17 cellular contexts compared by ENCODE assay signal in genomic region chr1:38778051-38778450, GRCh38.
A peak's percentile ranks its signal among the peaks of the same experiment; 100 is the strongest.
DNase-seq lines count a peak whose midpoint lies in the region; ATAC-seq, FAIRE-seq and TF ChIP-seq lines count a peak whose summit lies in the region.
"Had no signal": no experiment of that assay in that cellular context is flagged by ENCODE, and none has a peak within 500 bp of the region (broad histone marks: within the 10 kb centered on the region; RNA-seq: fewer than 3 reads in every experiment).

No MANE protein-coding gene starts in this region.

- H3K23me2 ChIP-seq in H1 (ENCODE audit: low read depth, low read length) = no peaks in the 10 kb centered on the region

- H3K9ac ChIP-seq in H1 (replicated peaks in 1 of 4; ENCODE audit: extremely low read depth in 1 of 4, low read depth in 3 of 4, low read length in 3 of 4) = no peak overlapping the region
- H3K9ac ChIP-seq: BLaER1 treated with 17β-estradiol and CSF1 and Interleukin-3, amounts not matched to agents 10 nM and 100 nM had no signal

- no peak overlapping the region for H2BK20ac ChIP-seq in H1 (ENCODE audit: low read length)

- 74% methylated on average over 2 of the region's 2 CpGs; no CpG with 5 or more reads in 1 of the 2 experiments for WGBS in H1 (ENCODE audit: extremely low coverage in 1 of 2, insufficient coverage in 1 of 2, insufficient read length in 1 of 2, insufficient replicate concordance in 2 of 2, low coverage in 1 of 2, low lambda C conversion rate in 2 of 2, missing lambda C conversion rate in 1 of 2), 2 experiments

- H3K79me1 ChIP-seq in H1 (ENCODE audit: low read depth, low read length) = no peaks in the 10 kb centered on the region

- H2BK12ac ChIP-seq in H1 (ENCODE audit: low read depth, low read length) = no peak overlapping the region

- no peak overlapping the region for H3K18ac ChIP-seq in H1 (ENCODE audit: extremely low read depth, low read length)

- CTCF ChIA-PET in Panc1 (lab: Charles Lee) (interaction anchor here (0.6 kb wide), 1 partner anchor 576 kb away, joined by 3 read pairs; no protein-coding TSS in a partner anchor), H1 (lab: Charles Lee; ENCODE audit: partially characterized antibody) (interaction anchor here (0.9 to 1.7 kb wide), 3 partner anchors 15 to 169 kb away, joined by 3 read pairs; no protein-coding TSS in a partner anchor)

- H2BK15ac ChIP-seq in H1 (ENCODE audit: low read length) = no peak overlapping the region

- H2BK120ac ChIP-seq in H1 (replicated peaks; ENCODE audit: low read depth, low read length) = no peak overlapping the region

- in situ Hi-C loops in Panc1 (cut with HindIII; ENCODE audit: low pct_unique_long_range_greater_than_20kb, low sequenced_read_pairs) = no loop called here

- no peak overlapping the region for H3K56ac ChIP-seq in H1 (replicated peaks; ENCODE audit: insufficient read length, low read depth, low read length)

- no peaks in the 10 kb centered on the region for H3K4me1 ChIP-seq in right atrium auricular region
- no peaks in the 10 kb centered on the region for H3K4me1 ChIP-seq in Panc1 (ENCODE audit: control insufficient read depth, insufficient read depth, low read length)
- no peaks in the 10 kb centered on the region; a peak in 2 of 7 replicates for H3K4me1 ChIP-seq in H1 (replicated peaks in 1 of 4; ENCODE audit: control insufficient read depth in 3 of 4, insufficient read depth in 4 of 4, low read length in 3 of 4)
- H3K4me1 ChIP-seq: HAP-1 had no signal

- H2AK5ac ChIP-seq in H1 (ENCODE audit: low read depth, low read length) = no peak overlapping the region

- TF ChIP-seq POLR2A in H1 (IDR thresholded peaks at IDR 0.05; ENCODE audit: control extremely low read depth in 1 of 2, low read depth in 2 of 2, low read length in 2 of 2) = no peak

- TF ChIP-seq CTCF in right atrium auricular region (IDR thresholded peaks at IDR 0.05) = no peak
- TF ChIP-seq CTCF in Panc1 (IDR thresholded peaks at IDR 0.05) = no peak
- TF ChIP-seq CTCF in H1 (IDR thresholded peaks at IDR 0.05; ENCODE audit: control extremely low read depth in 1 of 3, insufficient read depth in 1 of 3, low read depth in 1 of 3, low read length in 3 of 3) = no peak

- no peak overlapping the region for H4K5ac ChIP-seq in H1 (ENCODE audit: insufficient read length, low read depth, low read length)

- POLR2A ChIA-PET in Panc1 (lab: Charles Lee) = interaction anchor here (0.6 kb wide), 1 partner anchor 246 kb away, joined by 3 read pairs; no protein-coding TSS in a partner anchor
- POLR2A ChIA-PET in H1 (lab: Charles Lee; ENCODE audit: partially characterized antibody) = interaction anchor here (0.7 to 1.1 kb wide), 3 partner anchors 9 to 273 kb away, joined by 3 to 6 read pairs (median 3); no protein-coding TSS in a partner anchor

- H3K27ac ChIP-seq in right atrium auricular region (no peak overlapping the region), Panc1 (ENCODE audit: low read length) (no peak overlapping the region), H1 (ENCODE audit: low read depth, low read length) (no peak overlapping the region)

- H3K36me3 ChIP-seq in right atrium auricular region (no peaks in the 10 kb centered on the region), Panc1 (ENCODE audit: control insufficient read depth, insufficient read depth, low read length) (no peaks in the 10 kb centered on the region), H1 (ENCODE audit: control insufficient read depth in 2 of 4, insufficient read depth in 4 of 4, low read length in 3 of 4) (no peaks in the 10 kb centered on the region)
- H3K36me3 ChIP-seq: BLaER1 treated with 17β-estradiol and CSF1 and Interleukin-3, amounts not matched to agents 10 nM and 100 nM; HAP-1 had no signal

- no peak overlapping the region for H3K23ac ChIP-seq in H1 (ENCODE audit: insufficient read length)

- H2BK5ac ChIP-seq in H1 (ENCODE audit: low read depth, low read length) = no peak overlapping the region

- H4K8ac ChIP-seq in H1 (ENCODE audit: extremely low read depth, insufficient read depth, low read length) = no peak overlapping the region

- no peaks in the 10 kb centered on the region for H3K79me2 ChIP-seq in H1 (ENCODE audit: control insufficient read depth in 1 of 2, insufficient read depth in 2 of 2, low read length in 2 of 2)

- no peaks in the 10 kb centered on the region for H4K20me1 ChIP-seq in H1 (replicated peaks in 1 of 2; ENCODE audit: control insufficient read depth in 1 of 2, insufficient read depth in 2 of 2, low read length in 2 of 2)
- H4K20me1 ChIP-seq: BLaER1 treated with 17β-estradiol and CSF1 and Interleukin-3, amounts not matched to agents 10 nM and 100 nM had no signal

- H3K14ac ChIP-seq in H1 (ENCODE audit: insufficient read length) = no peak overlapping the region

- no peak overlapping the region for H3K4me3 ChIP-seq in right atrium auricular region
- no peak overlapping the region for H3K4me3 ChIP-seq in Panc1 (ENCODE audit: low read depth in 2 of 2, low read length in 2 of 2)
- no peak overlapping the region for H3K4me3 ChIP-seq in H1 (ENCODE audit: extremely low read depth in 1 of 4, insufficient read depth in 2 of 4, low read depth in 3 of 4, low read length in 4 of 4)
- H3K4me3 ChIP-seq: BLaER1 treated with 17β-estradiol and CSF1 and Interleukin-3, amounts not matched to agents 10 nM and 100 nM; GM23338; HAP-1 had no signal

- no peak overlapping the region for H2AFZ ChIP-seq in H1 (ENCODE audit: low read length)
- H2AFZ ChIP-seq: GM23338 had no signal

- H3K9me3 ChIP-seq in right atrium auricular region = no peaks in the 10 kb centered on the region
- H3K9me3 ChIP-seq in Panc1 (ENCODE audit: control insufficient read depth, insufficient read depth, low read depth, low read length) = no peaks in the 10 kb centered on the region
- no peaks in the 10 kb centered on the region for H3K9me3 ChIP-seq in H1 (ENCODE audit: insufficient read depth in 2 of 2, low read depth in 1 of 2, low read length in 1 of 2)
- H3K9me3 ChIP-seq: BLaER1 treated with 17β-estradiol and CSF1 and Interleukin-3, amounts not matched to agents 10 nM and 100 nM; HAP-1 had no signal

- ATAC-seq in Right ventricle myocardium superior (ENCODE audit: poor library complexity) (no peak), Panc1 (peak; percentile 58; the same call in 1 of the 2 replicates), GM18498 (IDR thresholded peaks at IDR 0.05; ENCODE audit: unreplicated experiment) (no peak), GM19463 (IDR thresholded peaks at IDR 0.05; ENCODE audit: unreplicated experiment) (no peak)
- ATAC-seq: GM23338 had no signal

- BruUV-seq in Panc1 (replicated peaks; lab: Mats Ljungman, UMichigan) = no TSS peak

- H3K4ac ChIP-seq in H1 (replicated peaks; ENCODE audit: insufficient read length, low read depth, low read length) = no peak overlapping the region

- no peak for TF ChIP-seq EP300 in H1 (IDR thresholded peaks at IDR 0.05; ENCODE audit: borderline replicate concordance in 1 of 2, low read depth in 2 of 2, low read length in 2 of 2)

- DNase-seq in right atrium auricular region (ENCODE audit: low spot score) (peak; percentile 13), Right ventricle myocardium superior (no peak), Panc1 (ENCODE audit: low read depth, low spot score) (no peak), H1 (ENCODE audit: low read depth in 1 of 2, low spot score in 2 of 2) (no peak)
- DNase-seq: CD4-positive, alpha-beta T cell; CD8-positive, alpha-beta memory T cell; DMS153; DND-41 had no signal

- intact Hi-C loops in Right ventricle myocardium superior (cut with DNase I) (no loop called here), Panc1 (cut with micrococcal nuclease; ENCODE audit: unreplicated experiment) (no loop called here)

- no peaks in the 10 kb centered on the region for H3K27me3 ChIP-seq in right atrium auricular region
- H3K27me3 ChIP-seq in Panc1 (ENCODE audit: control insufficient read depth, insufficient read depth, low read length) = peaks cover 18% of the 10 kb centered on the region
- H3K27me3 ChIP-seq in H1 (replicated peaks in 1 of 4; ENCODE audit: control insufficient read depth in 3 of 4, extremely low read depth in 1 of 4, insufficient read depth in 3 of 4, low read length in 3 of 4) = no peaks in the 10 kb centered on the region
- H3K27me3 ChIP-seq: BLaER1 treated with 17β-estradiol and CSF1 and Interleukin-3, amounts not matched to agents 10 nM and 100 nM had no signal

- TF ChIP-seq RAD21 in H1 (IDR thresholded peaks at IDR 0.05 in 1 of 2, conservative IDR thresholded peaks at IDR 0.05 in 1 of 2; ENCODE audit: low read depth in 2 of 2, low read length in 2 of 2) = no peak

- no peak overlapping the region for H3K4me2 ChIP-seq in H1 (ENCODE audit: insufficient read depth in 1 of 2, low read depth in 2 of 2, low read length in 2 of 2)
- H3K4me2 ChIP-seq: GM23338 had no signal

- no peak for FAIRE-seq in H1 (lab: Jason Lieb, UNC)
- FAIRE-seq: G401.6, GM12892, GM19239, H54 had no signal

- no peak overlapping the region for H4K91ac ChIP-seq in H1 (replicated peaks; ENCODE audit: insufficient read length, low read length)

TF ChIP-seq in H1, 55 proteins besides CTCF, POLR2A, EP300 and RAD21:
- TF ChIP-seq TBP (IDR thresholded peaks at IDR 0.05; ENCODE audit: low read depth, low read length) (peak; percentile 94), SIRT6 (IDR thresholded peaks at IDR 0.05; ENCODE audit: low read length) (no peak)
